In genomic region chr16:9092282-9092962, GRCh38 we compare ENCODE assay signal across 8 cellular contexts. TPM values are rescaled to one million over a fixed set of nuclear protein-coding genes. Genes with fewer than 3 reads are reported as not detected.
DNase-seq lines count a peak whose midpoint lies in the region; ATAC-seq and TF ChIP-seq lines count a peak whose summit lies in the region.

No MANE protein-coding gene starts in this region.

- peaks cover 19% of the 10 kb centered on the region for H3F3A ChIP-seq in MM.1S (ENCODE audit: insufficient read depth, low read length)

- peak overlapping the region; percentile 74 for H3K4me3 ChIP-seq in MM.1S (ENCODE audit: low read length)
- peak overlapping the region; percentile 88 for H3K4me3 ChIP-seq in endodermal cell (ENCODE audit: low read length)
- H3K4me3 ChIP-seq in muscle layer of duodenum (ENCODE audit: low read depth in 1 of 2, low read length in 2 of 2), result peak overlapping the region; percentile 88 to 89
- H3K4me3 ChIP-seq in testis, result peak overlapping the region; percentile 97 to 99

- TF ChIP-seq CTCF in MM.1S (IDR thresholded peaks at IDR 0.05; ENCODE audit: low read length) (peak; percentile 12), endodermal cell (conservative IDR thresholded peaks at IDR 0.05) (peak; percentile 29), testis (IDR thresholded peaks at IDR 0.05) (no peak)

- no peaks in the 10 kb centered on the region for H3K9me2 ChIP-seq in MM.1S (replicated peaks; ENCODE audit: insufficient read depth, low read length)

- H3K9ac ChIP-seq in MM.1S (ENCODE audit: low read length), result peak overlapping the region; percentile 91
- H3K9ac ChIP-seq in endodermal cell (ENCODE audit: extremely low read depth, low read length, poor library complexity, severe bottlenecking), result peak overlapping the region; percentile 95

- TF ChIP-seq POLR2A in testis (IDR thresholded peaks at IDR 0.05), result no peak

- H3K9me3 ChIP-seq in MM.1S (replicated peaks; ENCODE audit: insufficient read depth, low read length), result no peaks in the 10 kb centered on the region
- H3K9me3 ChIP-seq in endodermal cell (ENCODE audit: control insufficient read depth, low read length), result no peaks in the 10 kb centered on the region
- H3K9me3 ChIP-seq in muscle layer of duodenum (ENCODE audit: control insufficient read depth in 1 of 2, low read length in 2 of 2), result no peaks in the 10 kb centered on the region
- no peaks in the 10 kb centered on the region for H3K9me3 ChIP-seq in testis

- H3K9me3 Mint-ChIP-seq in endodermal cell, result no peaks in the 10 kb centered on the region

- intact Hi-C loops in testis (cut with DNase I; ENCODE audit: low total_unique reads), result no loop called here

- H3K4me2 ChIP-seq in MM.1S (ENCODE audit: low read depth, low read length), result peak overlapping the region; percentile 96

- peaks cover 10% of the 10 kb centered on the region; the same call in 1 of the 2 replicates for H3K36me3 ChIP-seq in MM.1S (replicated peaks; ENCODE audit: insufficient read depth, low read length)
- H3K36me3 ChIP-seq in endodermal cell (ENCODE audit: control insufficient read depth, insufficient read depth, low read length), result peaks cover 40% of the 10 kb centered on the region
- no peaks in the 10 kb centered on the region for H3K36me3 ChIP-seq in muscle layer of duodenum (ENCODE audit: control insufficient read depth in 1 of 2, insufficient read depth in 2 of 2, low read length in 2 of 2)
- H3K36me3 ChIP-seq in testis (ENCODE audit: low read depth, missing control alignments), result no peaks in the 10 kb centered on the region

- H3K36me3 Mint-ChIP-seq in endodermal cell (ENCODE audit: low read depth), result peaks cover 33% of the 10 kb centered on the region

- peaks cover 39% of the 10 kb centered on the region for H4K20me1 ChIP-seq in MM.1S (ENCODE audit: insufficient read depth, low read length)

- peak overlapping the region; percentile 96 for H3K27ac Mint-ChIP-seq in endodermal cell

- H2AFZ ChIP-seq in MM.1S (ENCODE audit: low read length), result peak overlapping the region; percentile 21; the same call in 1 of the 2 replicates

- ATAC-seq in GM21526 (IDR thresholded peaks at IDR 0.05; ENCODE audit: low FRiP score, unreplicated experiment), result peak; percentile 7

- DNase-seq in D341Med (ENCODE audit: low spot score), result peak; percentile 72
- peak; percentile 31 for DNase-seq in MM.1S
- peak; percentile 85 for DNase-seq in activated CD8-positive, alpha-beta memory T cell treated with anti-CD3 and anti-CD28 coated beads for 24 hours
- DNase-seq in endodermal cell, result peak; percentile 71
- DNase-seq in testis, result peak; percentile 31
- no peak for DNase-seq in kidney tubule cell (ENCODE audit: low spot score)

- H3K4me3 Mint-ChIP-seq in endodermal cell, result peak overlapping the region; percentile 91

- H3K27ac ChIP-seq in MM.1S (ENCODE audit: low read length) (peak overlapping the region; percentile 68), endodermal cell (ENCODE audit: low read depth, low read length) (peak overlapping the region; percentile 90), muscle layer of duodenum (ENCODE audit: low read length) (peak overlapping the region; percentile 89), testis (peak overlapping the region; percentile 97 to 100)

- H3K27me3 Mint-ChIP-seq in endodermal cell (ENCODE audit: insufficient read depth), result peaks cover 2% of the 10 kb centered on the region

- H3K27me3 ChIP-seq in MM.1S (replicated peaks; ENCODE audit: insufficient read depth, low read length) (no peaks in the 10 kb centered on the region), endodermal cell (ENCODE audit: control insufficient read depth, insufficient read depth, low read length, poor library complexity, severe bottlenecking) (no peaks in the 10 kb centered on the region), muscle layer of duodenum (ENCODE audit: low read depth, low read length) (no peaks in the 10 kb centered on the region), testis (no peaks in the 10 kb centered on the region)

- WGBS in endodermal cell (ENCODE audit: insufficient coverage in 1 of 2, insufficient read length in 1 of 2), 2 experiments, result 0% methylated on average over 18 to 60 of the region's 63 CpGs
- 1% methylated on average over 18 to 57 of the region's 63 CpGs for WGBS in testis, 2 donors

- H3K4me1 ChIP-seq in MM.1S (ENCODE audit: low read length), result peaks cover 23% of the 10 kb centered on the region
- H3K4me1 ChIP-seq in endodermal cell (ENCODE audit: control insufficient read depth, insufficient read depth, low read length), result peaks cover 2% of the 10 kb centered on the region
- H3K4me1 ChIP-seq in muscle layer of duodenum (ENCODE audit: control insufficient read depth in 1 of 2, insufficient read depth in 2 of 2, low read length in 2 of 2), result peaks cover 18 to 41% of the 10 kb centered on the region in 2 donors
- peaks cover 36% of the 10 kb centered on the region for H3K4me1 ChIP-seq in testis

- H3K4me1 Mint-ChIP-seq in endodermal cell, result peaks cover 33% of the 10 kb centered on the region

- peaks cover 59% of the 10 kb centered on the region for H3K79me2 ChIP-seq in MM.1S (ENCODE audit: low read length)

RNA-seq across cellular contexts. Expression of gene HAPSTR1, which starts 1.0 kb away (rescaled TPM):
- total RNA-seq in endodermal cell, result 10 to 100 TPM; 60.9 to 68.5 TPM
- polyA plus RNA-seq in endodermal cell (2013, experiment 1 of 2), result 34.8 TPM
- 35.4 TPM for polyA plus RNA-seq in endodermal cell (2013, experiment 2 of 2)
- total RNA-seq in testis, result 10 to 100 TPM; 68.8 to 75.7 TPM
- 37.5 TPM for polyA plus RNA-seq in testis (ENCODE audit: insufficient read depth, low read depth, low replicate concordance)

Comparison
In these comparisons a context has a peak if more than half of its experiments do, and no peak if none do; other contexts are left out.
1. CTCF ChIP-seq: peak in MM.1S (single experiment) and endodermal cell (single experiment); none in testis (0 of 3).
2. Peak in every context shown above with its lines, with median percentiles within 50 percentile points of each other: H3K27ac ChIP-seq and H3K4me3 ChIP-seq.